Comparison of ENCODE assay signal across 29 cellular contexts in genomic region chr9:84807870-84808385, GRCh38.
"Had no signal": no experiment of that assay in that cellular context is flagged by ENCODE, and none has a peak within 500 bp of the region (broad histone marks: within the 10 kb centered on the region; RNA-seq: fewer than 3 reads in every experiment).

No MANE protein-coding gene starts in this region.

- H3K36me3 Mint-ChIP-seq: activated CD4-positive, alpha-beta memory T cell treated with anti-CD3 and anti-CD28 coated beads for 36 hours; activated naive CD4-positive, alpha-beta T cell treated with anti-CD3 and anti-CD28 coated beads, Interleukin-2, amount 50 U/mL, for 72 hours had no signal

- H3K4me3 ChIP-seq: adrenal gland, body of pancreas, K562, SJSA1 had no signal

- H3K36me3 ChIP-seq: adrenal gland, SJSA1 had no signal

- H3K9me3 ChIP-seq: adrenal gland, body of pancreas, SJSA1 had no signal

- H3K27me3 Mint-ChIP-seq: activated B cell treated with CpG ODN at 0.5 μM for 24 hours; activated CD4-positive, alpha-beta memory T cell treated with anti-CD3 and anti-CD28 coated beads for 36 hours had no signal

- H3K27ac ChIP-seq: adrenal gland, body of pancreas, SJSA1, VCaP had no signal

- H3K27ac Mint-ChIP-seq: activated B cell treated with CpG ODN at 0.5 μM for 24 hours; activated CD4-positive, alpha-beta memory T cell treated with anti-CD3 and anti-CD28 coated beads for 36 hours; activated naive CD4-positive, alpha-beta T cell treated with anti-CD3 and anti-CD28 coated beads for 36 hours; activated naive CD4-positive, alpha-beta T cell treated with anti-CD3 and anti-CD28 coated beads, Interleukin-2, amount 50 U/mL, for 72 hours; activated T-helper 1 cell treated with anti-CD3 and anti-CD28 coated beads, Interleukin-12 subunit alpha, Interleukin-12 subunit beta, Interleukin-2, Interleukin-4 antibody, amounts not matched to agents 30 ng/mL and 10 ng/mL and 1 ng/mL, durations not matched to agents 14 hours and 24 hours and 36 hours had no signal

- ATAC-seq: activated naive CD4-positive, alpha-beta T cell treated with anti-CD3 and anti-CD28 coated beads, Interleukin-2, amount 50 U/mL, for 72 hours; activated T-cell treated with anti-CD3 and anti-CD28 coated beads, Interleukin-2, amount 50 U/mL, for 4 hours; body of pancreas; K562; Panc1 had no signal

- H3K9me3 Mint-ChIP-seq: activated B cell treated with CpG ODN at 0.5 μM for 24 hours; activated CD4-positive, alpha-beta memory T cell treated with anti-CD3 and anti-CD28 coated beads for 36 hours; activated naive CD4-positive, alpha-beta T cell treated with anti-CD3 and anti-CD28 coated beads for 36 hours; activated naive CD4-positive, alpha-beta T cell treated with anti-CD3 and anti-CD28 coated beads, Interleukin-2, amount 50 U/mL, for 72 hours; activated T-cell treated with anti-CD3 and anti-CD28 coated beads, Interleukin-2, amount 50 U/mL, for 4 hours; activated T-helper 1 cell treated with anti-CD3 and anti-CD28 coated beads, Interleukin-12 subunit alpha, Interleukin-12 subunit beta, Interleukin-2, Interleukin-4 antibody, amounts not matched to agents 30 ng/mL and 10 ng/mL and 1 ng/mL, durations not matched to agents 14 hours and 24 hours and 36 hours had no signal

- H3K4me1 Mint-ChIP-seq: activated B cell treated with CpG ODN at 0.5 μM for 24 hours had no signal

- H3K27me3 ChIP-seq: adrenal gland, body of pancreas, SJSA1 had no signal

- H3K4me3 Mint-ChIP-seq: activated B cell treated with CpG ODN at 0.5 μM for 24 hours; activated CD4-positive, alpha-beta memory T cell treated with anti-CD3 and anti-CD28 coated beads for 36 hours; activated naive CD4-positive, alpha-beta T cell treated with anti-CD3 and anti-CD28 coated beads for 36 hours; activated T-cell treated with anti-CD3 and anti-CD28 coated beads, Interleukin-2, amount 50 U/mL, for 4 hours; activated T-helper 1 cell treated with anti-CD3 and anti-CD28 coated beads, Interleukin-12 subunit alpha, Interleukin-12 subunit beta, Interleukin-2, Interleukin-4 antibody, amounts not matched to agents 30 ng/mL and 10 ng/mL and 1 ng/mL, durations not matched to agents 14 hours and 24 hours and 36 hours had no signal

- H3K4me1 ChIP-seq: adrenal gland, body of pancreas, SJSA1 had no signal

- DNase-seq: activated B cell treated with CpG ODN at 0.5 μM for 24 hours; activated CD4-positive, alpha-beta memory T cell treated with anti-CD3 and anti-CD28 coated beads for 36 hours; activated CD4-positive, alpha-beta T cell treated with anti-CD3 and anti-CD28 coated beads for 4 hours; activated CD4-positive, alpha-beta T cell treated with anti-CD3 and anti-CD28 coated beads, Interleukin-2, amount 50 U/mL, for 1 hour; activated CD4-positive, CD25-positive, alpha-beta regulatory T cell treated with anti-CD3 and anti-CD28 coated beads, Interleukin-2, amount 50 U/mL, for 72 hours; activated CD8-positive, alpha-beta memory T cell treated with anti-CD3 and anti-CD28 coated beads, Interleukin-2, amount 50 U/mL, for 4 hours; activated gamma-delta T cell treated with Interleukin-2 at 50 U/mL for 16 hours; activated naive CD4-positive, alpha-beta T cell treated with anti-CD3 and anti-CD28 coated beads for 36 hours; activated T-cell treated with anti-CD3 and anti-CD28 coated beads for 4 hours; activated T-cell treated with anti-CD3 and anti-CD28 coated beads, Interleukin-2, amount 50 U/mL, for 4 hours; adrenal gland; body of pancreas; IMR-90; NCI-H1105; NCI-H1417 treated with DMSO at 0.1 percent for 48 hours; NCI-H187 treated with DMSO at 0.1 percent for 48 hours; NCI-H446; NCI-H510A treated with DMSO at 0.1 percent for 48 hours; SHP77 treated with DMSO at 0.1 percent for 48 hours; SW 1271; T-helper 1 cell; T-helper 2 cell; T-helper 9 cell had no signal
